8 cellular contexts compared by ENCODE assay signal in genomic region chr13:75636339-75637095, GRCh38. TPM values are rescaled to one million over a fixed set of nuclear protein-coding genes. Genes with fewer than 3 reads are reported as not detected.
DNase-seq lines count a peak whose midpoint lies in the region; ATAC-seq lines count a peak whose summit lies in the region.

No MANE protein-coding gene starts in this region.

- H3K4me1 ChIP-seq in trophoblast cell (ENCODE audit: control insufficient read depth in 1 of 2, insufficient read depth in 2 of 2, low read length in 2 of 2) = peaks cover 5 to 6% of the 10 kb centered on the region in 2 experiments

- peak overlapping the region; percentile 87 for H3K4me3 ChIP-seq in trophoblast cell (ENCODE audit: low read depth, low read length)

- H3K27ac ChIP-seq in trophoblast cell (ENCODE audit: low read depth, low read length) = peak overlapping the region; percentile 16

- H3K14ac ChIP-seq in trophoblast cell (ENCODE audit: low read length) = peak overlapping the region; percentile 72

- peak overlapping the region; percentile 18 for H4K8ac ChIP-seq in trophoblast cell (ENCODE audit: low read depth, low read length)

- H3K27me3 ChIP-seq in trophoblast cell (ENCODE audit: insufficient read depth, low read length) = peaks cover 4% of the 10 kb centered on the region

- H2BK120ac ChIP-seq in trophoblast cell (ENCODE audit: insufficient read depth, low read length, poor library complexity) = peak overlapping the region; percentile 44

- H3K23ac ChIP-seq in trophoblast cell (ENCODE audit: low read length) = no peak overlapping the region

- H3K9ac ChIP-seq in trophoblast cell (ENCODE audit: low read length) = peak overlapping the region; percentile 62

- H3K79me2 ChIP-seq in trophoblast cell (ENCODE audit: control insufficient read depth, insufficient read depth, low read length, poor library complexity) = peaks cover 6% of the 10 kb centered on the region

- peak overlapping the region; percentile 80 for H4K91ac ChIP-seq in trophoblast cell (ENCODE audit: low read depth, low read length)

- H2AK5ac ChIP-seq in trophoblast cell (ENCODE audit: low read length) = no peak overlapping the region

- intact Hi-C loops in Right ventricle myocardium superior (cut with DNase I) = no loop called here

- peak overlapping the region; percentile 42 for H2BK5ac ChIP-seq in trophoblast cell (ENCODE audit: low read depth, low read length, poor library complexity)

- peak overlapping the region; percentile 0 for H3K18ac ChIP-seq in trophoblast cell (ENCODE audit: low read length)

- peak overlapping the region; percentile 28 for H3K4ac ChIP-seq in trophoblast cell (ENCODE audit: low read depth, low read length)

- peaks cover 0 to 2% of the 10 kb centered on the region in 2 experiments for H3K36me3 ChIP-seq in trophoblast cell (ENCODE audit: control insufficient read depth in 1 of 2, insufficient read depth in 2 of 2, low read length in 2 of 2)

- no CpG with 5 or more reads among the region's 69 CpGs for WGBS in trophoblast cell (ENCODE audit: extremely low coverage, insufficient coverage, insufficient read length)

- DNase-seq in AML-193 (lab: John Stamatoyannopoulos, UW) = peak; percentile 33 to 40
- peak; percentile 55 for DNase-seq in RKO (ENCODE audit: low spot score)
- DNase-seq in activated gamma-delta T cell treated with Interleukin-2 at 50 U/mL for 16 hours = peak; percentile 34
- peak; percentile 45 for DNase-seq in Right ventricle myocardium superior
- DNase-seq in trophoblast cell = peak; percentile 54 to 68
- DNase-seq in NCI-H128 (lab: John Stamatoyannopoulos, UW; ENCODE audit: unreplicated experiment) = no peak

- no peak overlapping the region for H4K12ac ChIP-seq in trophoblast cell (ENCODE audit: low read depth, low read length)

- H3K9me3 ChIP-seq in trophoblast cell (ENCODE audit: insufficient read depth, low read depth, low read length) = peaks cover 5% of the 10 kb centered on the region

- ATAC-seq in GM19035 (IDR thresholded peaks at IDR 0.05; ENCODE audit: unreplicated experiment) (peak; percentile 50), HG03159 (IDR thresholded peaks at IDR 0.05; ENCODE audit: unreplicated experiment) (peak; percentile 53), Right ventricle myocardium superior (ENCODE audit: poor library complexity) (peak; percentile 58)

- peak overlapping the region; percentile 17 for H2BK12ac ChIP-seq in trophoblast cell (ENCODE audit: low read length)

- peak overlapping the region; percentile 89 for H3K4me2 ChIP-seq in trophoblast cell (ENCODE audit: low read length)

- H3K79me1 ChIP-seq in trophoblast cell (ENCODE audit: low read length) = peaks cover 15% of the 10 kb centered on the region

- peak overlapping the region; percentile 73 for H2AFZ ChIP-seq in trophoblast cell (ENCODE audit: insufficient read depth, low read length, poor library complexity)

RNA-seq across cellular contexts. Expression of gene LMO7, which starts 0.4 kb away (rescaled TPM):
- total RNA-seq in Right ventricle myocardium superior = 440 TPM
- 34.4 and 34.9 TPM in 2 replicates for polyA plus RNA-seq in trophoblast cell (2013)
